In genomic region chr1:156502749-156503671, GRCh38 we compare ENCODE assay signal across 8 cellular contexts. TPM values are rescaled to one million over a fixed set of nuclear protein-coding genes. Genes with fewer than 3 reads are reported as not detected.
DNase-seq lines count a peak whose midpoint lies in the region; ATAC-seq and TF ChIP-seq lines count a peak whose summit lies in the region.

No MANE protein-coding gene starts in this region.

- H3K9me3 Mint-ChIP-seq in activated B cell treated with CpG ODN at 0.5 μM for 24 hours: no peaks in the 10 kb centered on the region
- H3K9me3 Mint-ChIP-seq in naive thymus-derived CD8-positive, alpha-beta T cell: no peaks in the 10 kb centered on the region

- POLR2A ChIA-PET in BJ (lab: Charles Lee) (interaction anchor here (0.5 to 0.6 kb wide), 4 partner anchors 12 to 290 kb away, joined by 3 to 6 read pairs (median 4); partner anchors contain the start of gene PMF1), activated B cell treated with CpG ODN at 0.5 μM for 24 hours (lab: Charles Lee) (interaction anchor here (0.6 to 21.6 kb wide), 11 partner anchors 17 to 98 kb away, joined by 3 to 1179 read pairs (median 32); partner anchors contain the start of genes GPATCH4 and NAXE)
- POLR2A ChIA-PET in naive thymus-derived CD8-positive, alpha-beta T cell (lab: Charles Lee): interaction anchor here (0.5 to 14.8 kb wide), 12 partner anchors 13 to 934 kb away, joined by 3 to 359 read pairs (median 10); partner anchors contain the start of genes NAXE and TTC24

- peaks cover 3% of the 10 kb centered on the region; the same call in 1 of the 2 replicates for H3K9me3 ChIP-seq in HUES6 (ENCODE audit: control insufficient read depth, insufficient read depth, low read depth, low read length)

- no peaks in the 10 kb centered on the region for H3K27me3 Mint-ChIP-seq in activated B cell treated with CpG ODN at 0.5 μM for 24 hours
- H3K27me3 Mint-ChIP-seq in naive thymus-derived CD8-positive, alpha-beta T cell: peaks cover 0 to 5% (median 0%) of the 10 kb centered on the region in 5 donors

- H3K4me3 ChIP-seq in BJ (ENCODE audit: low read depth, low read length) (peak overlapping the region; percentile 10; the same call in 1 of the 2 replicates), HUES6 (ENCODE audit: low read depth, low read length) (0 out of 2 replicates have a peak overlapping the region, but pooled peaks have one; percentile 8)

- H3K27me3 ChIP-seq in BJ (ENCODE audit: control insufficient read depth, insufficient read depth, low read length) (no peaks in the 10 kb centered on the region), HUES6 (ENCODE audit: control insufficient read depth, insufficient read depth, low read length) (no peaks in the 10 kb centered on the region)

- H3K36me3 ChIP-seq in BJ (ENCODE audit: control insufficient read depth, insufficient read depth, low read length): no peaks in the 10 kb centered on the region
- H3K36me3 ChIP-seq in HUES6 (ENCODE audit: control insufficient read depth, insufficient read depth, low read length): no peaks in the 10 kb centered on the region

- CTCF ChIA-PET in BJ (lab: Yijun Ruan, JAX) (interaction anchor here (1.0 to 5.8 kb wide), 8 partner anchors 13 to 117 kb away, joined by 3 to 29 read pairs (median 4); no protein-coding TSS in a partner anchor), activated B cell treated with CpG ODN at 0.5 μM for 24 hours (lab: Charles Lee) (interaction anchor here (1.3 to 7.9 kb wide), 5 partner anchors 11 to 117 kb away, joined by 3 to 164 read pairs (median 5); no protein-coding TSS in a partner anchor)

- peaks cover 11% of the 10 kb centered on the region for H3K36me3 Mint-ChIP-seq in activated B cell treated with CpG ODN at 0.5 μM for 24 hours (ENCODE audit: low read depth)
- no peaks in the 10 kb centered on the region for H3K36me3 Mint-ChIP-seq in naive thymus-derived CD8-positive, alpha-beta T cell

- H3K4me3 Mint-ChIP-seq in activated B cell treated with CpG ODN at 0.5 μM for 24 hours: peak overlapping the region; percentile 35
- peak overlapping the region; percentile 12 to 98 (median 84) for H3K4me3 Mint-ChIP-seq in naive thymus-derived CD8-positive, alpha-beta T cell

- intact Hi-C loops in activated B cell treated with CpG ODN at 0.5 μM for 24 hours (cut with micrococcal nuclease): no loop called here

- peak overlapping the region; percentile 82 for H3K27ac ChIP-seq in HUES6 (ENCODE audit: low read depth, low read length)

- ATAC-seq in activated B cell treated with CpG ODN at 0.5 μM for 24 hours (ENCODE audit: low read depth) (no peak), HG03469 (IDR thresholded peaks at IDR 0.05; ENCODE audit: unreplicated experiment) (no peak), HG03571 (IDR thresholded peaks at IDR 0.05; ENCODE audit: unreplicated experiment) (no peak)
- no peak for ATAC-seq in naive thymus-derived CD8-positive, alpha-beta T cell

- peak overlapping the region; percentile 97 for H3K27ac Mint-ChIP-seq in activated B cell treated with CpG ODN at 0.5 μM for 24 hours
- H3K27ac Mint-ChIP-seq in naive thymus-derived CD8-positive, alpha-beta T cell: peak overlapping the region; percentile 95 to 100 (median 99)

- no peak for TF ChIP-seq CTCF in BJ (IDR thresholded peaks at IDR 0.05; ENCODE audit: insufficient read depth, low read depth, low read length)
- no peak for TF ChIP-seq CTCF in activated B cell treated with CpG ODN at 0.5 μM for 24 hours (IDR thresholded peaks at IDR 0.05)
- no peak for TF ChIP-seq CTCF in GM20000 (IDR thresholded peaks at IDR 0.05; ENCODE audit: extremely low read depth, missing control alignments)

- H3K4me1 ChIP-seq in HUES6 (ENCODE audit: control insufficient read depth, insufficient read depth, low read length): peaks cover 40% of the 10 kb centered on the region

- H3K9ac ChIP-seq in HUES6 (ENCODE audit: low read length): peak overlapping the region; percentile 39

- DNase-seq in BJ (ENCODE audit: low read depth): peak; percentile 75
- DNase-seq in activated B cell treated with CpG ODN at 0.5 μM for 24 hours: no peak
- DNase-seq in fibroblast of the conjunctiva (ENCODE audit: low read depth): peak; percentile 74
- DNase-seq in naive thymus-derived CD8-positive, alpha-beta T cell: peak in 1 of 10 donors; percentile 36
- DNase-seq in GM20000 (ENCODE audit: low spot score): no peak

- H3K4me1 Mint-ChIP-seq in activated B cell treated with CpG ODN at 0.5 μM for 24 hours: peaks cover 72% of the 10 kb centered on the region
- H3K4me1 Mint-ChIP-seq in naive thymus-derived CD8-positive, alpha-beta T cell: peaks cover 30 to 74% (median 68%) of the 10 kb centered on the region in 4 donors

RNA-seq across cellular contexts. Expression of gene MEF2D, which starts 2.4 kb away (rescaled TPM):
- 11.7 and 15.1 TPM in 2 replicates for polyA plus RNA-seq in BJ (2011; rRNA removed)
- polyA minus RNA-seq in BJ (2011; rRNA and poly(A)+ RNA removed): 16.7 and 23.6 TPM in 2 replicates
- 101 and 114 TPM in 2 replicates for total RNA-seq in activated B cell treated with CpG ODN at 0.5 μM for 24 hours
- 10 to 100 TPM; 69.4 to 73.2 TPM for total RNA-seq in naive thymus-derived CD8-positive, alpha-beta T cell
- 10 to 100 TPM in 1 of 3 donors, 1 to 10 TPM in 2; 6.4 to 12.6 (median 6.7) TPM for polyA plus RNA-seq in naive thymus-derived CD8-positive, alpha-beta T cell

Comparison
In these comparisons a context has a peak if more than half of its experiments do, and no peak if none do; other contexts are left out.
1. DNase-seq: peak in BJ (single experiment) and fibroblast of the conjunctiva (single experiment); none in activated B cell treated with CpG ODN at 0.5 μM for 24 hours (single experiment) and GM20000 (single experiment).